ENCODE assay signal across 23 cellular contexts in genomic region chr4:125484912-125485311, GRCh38.
"Had no signal": no experiment of that assay in that cellular context is flagged by ENCODE, and none has a peak within 500 bp of the region (broad histone marks: within the 10 kb centered on the region; RNA-seq: fewer than 3 reads in every experiment).

No MANE protein-coding gene starts in this region.

- H3K4me3 ChIP-seq: colonic mucosa, esophagus squamous epithelium, lung, mucosa of descending colon, prostate gland, sigmoid colon, testis, tibial artery had no signal

- FAIRE-seq: endothelial cell of umbilical vein, keratinocyte had no signal

- ATAC-seq: left ventricle myocardium superior; mucosa of descending colon; natural killer cell treated with Interleukin-12 subunit alpha and Interleukin-12 subunit beta and Interleukin-15 and Interleukin-18, amount 100 ng/mL, for 72 hours; right cardiac atrium; stimulated activated memory B cell treated with anti-CD40 and anti-IgM and Interleukin-4, amounts not matched to agents 10 μg/mL and 1 μg/mL and 100 μg/mL, for 72 hours; stimulated activated naive CD8-positive, alpha-beta T cell treated with anti-CD3 and anti-CD28 coated beads, Interleukin-15, Interleukin-2, amounts not matched to agents 100 U/mL and 50 U/mL, for 24 hours had no signal

- DNase-seq: colonic mucosa; effector CD8-positive, alpha-beta T cell; endodermal cell; erythroblast; esophagus squamous epithelium; hypothalamus; immature natural killer cell; left ventricle myocardium superior; mucosa of descending colon; naive B cell; right cardiac atrium; sigmoid colon; stimulated activated CD4-positive, alpha-beta T cell treated with anti-CD3 and anti-CD28 coated beads, Interleukin-4, amount 100 ng/mL, for 4 hours; stimulated activated naive CD8-positive, alpha-beta T cell treated with anti-CD3 and anti-CD28 coated beads, Interleukin-15, Interleukin-2, amounts not matched to agents 100 U/mL and 50 U/mL, for 24 hours; substantia nigra; testis; tibial artery had no signal
